ENCODE assay signal across 1 cellular context in genomic region chr10:101843032-101843991, GRCh38.
TF ChIP-seq lines count a peak whose summit lies in the region.

KCNIP2 (minus strand) TSS chr10:101843800; CDS start chr10:101843568, 232 bp downstream.

TF ChIP-seq in WTC11, 78 proteins besides CTCF, POLR2A, EP300 and RAD21 (continued from another document):
- no peak for TF ChIP-seq PRDM15 (CRISPR knock-in tag; IDR thresholded peaks at IDR 0.05)
- no peak for TF ChIP-seq TEAD4 (CRISPR knock-in tag; IDR thresholded peaks at IDR 0.05)
- no peak for TF ChIP-seq EMX1 (CRISPR knock-in tag; IDR thresholded peaks at IDR 0.05)
- 0 out of 2 replicates have a peak, but pooled peaks have one; percentile 77 for TF ChIP-seq HMGXB4 (CRISPR knock-in tag; IDR thresholded peaks at IDR 0.05)
